ENCODE assay signal across 8 cellular contexts in the genomic region with DNA sequence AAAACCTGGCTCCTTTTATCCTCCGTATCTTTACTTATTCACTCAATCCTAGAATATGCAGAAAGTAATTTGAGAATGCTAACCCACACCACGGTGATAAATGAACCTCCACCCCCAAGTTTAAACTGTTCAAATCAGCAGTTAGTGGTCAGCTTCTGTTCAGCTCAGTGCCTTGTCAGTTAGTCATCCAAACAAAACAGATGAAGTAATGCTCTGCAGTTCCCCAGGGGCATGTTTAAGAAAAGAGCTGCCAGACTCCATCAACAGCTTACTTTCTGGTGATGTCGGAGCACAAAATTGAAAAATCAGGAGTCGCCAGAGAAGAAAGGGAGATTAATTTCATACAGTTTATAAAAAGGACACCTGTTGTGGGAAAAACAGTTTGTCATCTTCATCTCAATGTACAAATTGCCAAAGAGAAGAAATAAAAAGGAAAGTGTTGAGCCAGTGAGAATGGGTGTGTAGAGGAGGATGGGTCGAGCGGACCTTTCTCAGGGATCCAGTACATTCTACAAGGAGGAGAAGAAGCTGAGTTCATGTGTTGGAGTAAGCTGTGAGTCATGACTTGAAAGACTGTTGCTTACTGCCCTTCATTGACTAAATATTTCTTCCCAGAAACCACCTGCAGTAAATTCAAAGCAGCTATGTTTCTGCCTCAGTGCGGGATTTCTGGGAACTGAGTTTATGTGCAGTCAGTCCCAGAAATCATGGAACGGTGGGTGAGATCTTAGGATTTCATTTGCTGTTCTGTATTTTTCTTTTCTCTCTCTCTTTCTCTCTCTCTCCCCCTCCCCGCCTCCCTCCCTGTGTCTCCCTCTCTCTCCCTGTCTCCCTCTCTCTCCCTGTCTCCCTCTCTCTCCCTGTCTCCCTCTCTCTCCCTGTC. TPM values are rescaled to one million over a fixed set of nuclear protein-coding genes. Genes with fewer than 3 reads are reported as not detected.
DNase-seq lines count a peak whose midpoint lies in the region; ATAC-seq and TF ChIP-seq lines count a peak whose summit lies in the region.

No MANE protein-coding gene starts in this region.

- no peak for TF ChIP-seq POLR2A in right lobe of liver (IDR thresholded peaks at IDR 0.05)

- no peaks in the 10 kb centered on the region for H3K9me2 ChIP-seq in Loucy (replicated peaks; ENCODE audit: low read depth, low read length)

- peaks cover 26% of the 10 kb centered on the region for H3K4me1 ChIP-seq in HAP-1
- peaks cover 59% of the 10 kb centered on the region for H3K4me1 ChIP-seq in Loucy (ENCODE audit: insufficient read depth, low read length, poor library complexity, severe bottlenecking)
- peaks cover 48% of the 10 kb centered on the region for H3K4me1 ChIP-seq in adipocyte (ENCODE audit: control insufficient read depth, insufficient read depth, low read length)
- peaks cover 0 to 5% (median 2%) of the 10 kb centered on the region in 4 donors for H3K4me1 ChIP-seq in right lobe of liver

- H3K4me3 ChIP-seq in GM12865 (ENCODE audit: low read depth, low read length), result peak overlapping the region; percentile 65
- no peak overlapping the region for H3K4me3 ChIP-seq in HAP-1
- H3K4me3 ChIP-seq in Loucy (ENCODE audit: low read length, poor library complexity, severe bottlenecking), result peak overlapping the region; percentile 70
- peak overlapping the region; percentile 67 for H3K4me3 ChIP-seq in adipocyte (ENCODE audit: low read length)
- H3K4me3 ChIP-seq in right lobe of liver, result no peak overlapping the region

- H3K27me3 ChIP-seq in HAP-1 (ENCODE audit: low read depth) (no peaks in the 10 kb centered on the region), Loucy (ENCODE audit: insufficient read depth, low read length, poor library complexity, severe bottlenecking) (no peaks in the 10 kb centered on the region), adipocyte (replicated peaks; ENCODE audit: control insufficient read depth, insufficient read depth, low read length) (no peaks in the 10 kb centered on the region), right lobe of liver (no peaks in the 10 kb centered on the region)

- H3K4me2 ChIP-seq in Loucy (ENCODE audit: low read depth, low read length, poor library complexity, severe bottlenecking), result peak overlapping the region; percentile 81

- peaks cover 99% of the 10 kb centered on the region for H3K79me2 ChIP-seq in Loucy (ENCODE audit: insufficient read depth, low read length)

- intact Hi-C loops in right lobe of liver (cut with DNase I), result no loop called here

- TF ChIP-seq CTCF in GM12865 (IDR thresholded peaks at IDR 0.05; ENCODE audit: insufficient read depth, low read depth, low read length, missing control alignments) (no peak), Loucy (conservative IDR thresholded peaks at IDR 0.05; ENCODE audit: low read length) (no peak), right lobe of liver (IDR thresholded peaks at IDR 0.05) (no peak)

- no peaks in the 10 kb centered on the region for H3K36me3 ChIP-seq in HAP-1 (replicated peaks)
- no peaks in the 10 kb centered on the region for H3K36me3 ChIP-seq in Loucy (ENCODE audit: insufficient read depth, low read length)
- no peaks in the 10 kb centered on the region for H3K36me3 ChIP-seq in adipocyte (ENCODE audit: control insufficient read depth, insufficient read depth, low read length, severe bottlenecking)
- no peaks in the 10 kb centered on the region for H3K36me3 ChIP-seq in right lobe of liver

- ATAC-seq in right lobe of liver, result peak; percentile 27 to 82 (median 38)

- H3K9me3 ChIP-seq in HAP-1 (no peaks in the 10 kb centered on the region), Loucy (ENCODE audit: insufficient read depth, low read depth, low read length) (no peaks in the 10 kb centered on the region), adipocyte (ENCODE audit: control insufficient read depth, low read length) (no peaks in the 10 kb centered on the region), right lobe of liver (no peaks in the 10 kb centered on the region)

- 56% methylated on average over 8 of the region's 9 CpGs for WGBS in right lobe of liver (ENCODE audit: insufficient coverage, low coverage, low lambda C conversion rate, missing lambda C conversion rate)

- no peak overlapping the region for H2AFZ ChIP-seq in Loucy (ENCODE audit: low read length)

- in situ Hi-C loops in HAP-1 (cut with MboI; ENCODE audit: low sequenced_read_pairs), result no loop called here

- no peak overlapping the region for H3K27ac ChIP-seq in right lobe of liver

- peaks cover 24% of the 10 kb centered on the region for H4K20me1 ChIP-seq in Loucy (ENCODE audit: insufficient read depth, low read length, poor library complexity, severe bottlenecking)

- no peaks in the 10 kb centered on the region for H3F3A ChIP-seq in Loucy (ENCODE audit: low read depth)

- H3K9ac ChIP-seq in Loucy (ENCODE audit: low read depth, low read length, poor library complexity, severe bottlenecking) (peak overlapping the region; percentile 82), adipocyte (ENCODE audit: low read length) (peak overlapping the region; percentile 49)

- DNase-seq in GM12865 (ENCODE audit: low read depth), result peak; percentile 83
- peak; percentile 68 to 87 for DNase-seq in HAP-1 (ENCODE audit: low spot score in 2 of 2)
- peak; percentile 91 for DNase-seq in adipocyte (ENCODE audit: low read depth)
- DNase-seq in right lobe of liver, result no peak
- no peak for DNase-seq in DMS114 treated with DMSO at 0.1 percent for 48 hours (lab: John Stamatoyannopoulos, UW; ENCODE audit: unreplicated experiment)
- no peak for DNase-seq in germinal center (ENCODE audit: low spot score)
- DNase-seq in COR-L47 (lab: John Stamatoyannopoulos, UW), result no peak

RNA-seq across cellular contexts. Expression of a gene that starts 13.7 kb away (rescaled TPM):
- total RNA-seq in right lobe of liver, result 10 to 100 TPM; 34.7 to 63.5 (median 50.2) TPM

Comparison
In these comparisons a context has a peak if more than half of its experiments do, and no peak if none do; other contexts are left out.
1. DNase-seq: peak in GM12865 (single experiment), HAP-1 (2 of 2) and adipocyte (single experiment); none in right lobe of liver (0 of 3), DMS114 treated with DMSO at 0.1 percent for 48 hours (single experiment), germinal center (single experiment) and COR-L47 (single experiment).
2. H3K4me3 ChIP-seq: peak in GM12865 (single experiment), Loucy (single experiment) and adipocyte (single experiment); none in HAP-1 (single experiment) and right lobe of liver (0 of 3).